ENCODE assay signal across 23 cellular contexts in the genomic region with DNA sequence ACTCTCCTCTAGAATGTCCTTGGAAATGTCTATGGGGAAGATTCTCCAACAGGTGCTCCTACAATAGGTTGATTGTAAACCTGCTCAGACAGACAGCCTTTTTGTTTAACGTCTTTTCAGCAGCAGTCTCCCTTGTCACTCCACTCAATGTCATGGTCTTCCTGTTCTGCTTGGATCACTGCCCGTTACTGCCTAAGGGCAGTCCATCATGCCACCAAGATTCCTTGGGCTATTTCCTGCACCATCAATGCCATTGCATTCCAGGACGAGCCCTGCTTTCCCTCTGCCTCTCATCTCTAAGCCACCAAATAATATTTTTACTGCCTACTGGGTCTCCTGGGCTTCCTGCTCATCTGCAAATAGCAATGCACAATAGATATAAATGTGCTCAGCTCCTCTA.
"Had no signal": no experiment of that assay in that cellular context is flagged by ENCODE, and none has a peak within 500 bp of the region (broad histone marks: within the 10 kb centered on the region; RNA-seq: fewer than 3 reads in every experiment).

No MANE protein-coding gene starts in this region.

- H3K27ac ChIP-seq: adrenal gland, coronary artery, esophagus muscularis mucosa, hepatocyte, left lung, neural progenitor cell, right lobe of liver, thoracic aorta, upper lobe of left lung, VCaP had no signal

- H3K4me1 ChIP-seq: adrenal gland, esophagus muscularis mucosa, left lung, neural progenitor cell, right lobe of liver, upper lobe of left lung had no signal

- H3K36me3 ChIP-seq: adrenal gland, esophagus muscularis mucosa, left lung, neural progenitor cell, right lobe of liver, thoracic aorta, upper lobe of left lung had no signal

- H3K27me3 ChIP-seq: adrenal gland, esophagus muscularis mucosa, hepatocyte, left lung, neural progenitor cell, right lobe of liver, upper lobe of left lung had no signal

- H3K9me3 ChIP-seq: adrenal gland, right lobe of liver, thoracic aorta had no signal

- FAIRE-seq: astrocyte, frontal cortex had no signal

- H3K4me3 ChIP-seq: adrenal gland, coronary artery, esophagus muscularis mucosa, hepatocyte, left lung, lung, neural progenitor cell, right lobe of liver, smooth muscle cell, thoracic aorta, upper lobe of left lung had no signal

- DNase-seq: activated CD4-positive, alpha-beta memory T cell treated with anti-CD3 and anti-CD28 coated beads, Interleukin-2, amount 10 ng/mL, durations not matched to agents 7 days and 5 days; activated CD4-positive, alpha-beta T cell treated with anti-CD3 and anti-CD28 coated beads, Interleukin-2, amount 10 ng/mL, durations not matched to agents 24 days and 14 days; activated effector memory CD4-positive, alpha-beta T cell treated with anti-CD3 and anti-CD28 coated beads, Interleukin-2, amount 50 U/mL, for 16 hours; adrenal gland; glutamatergic neuron; immature natural killer cell; left lung; naive thymus-derived CD8-positive, alpha-beta T cell; posterior cingulate gyrus; right lobe of liver; stimulated activated CD4-positive, alpha-beta T cell treated with anti-CD3 and anti-CD28 coated beads, Interleukin-4, amount 100 ng/mL, for 1 hour; stimulated activated naive CD4-positive, alpha-beta T cell; upper lobe of left lung had no signal
